In the genomic region with DNA sequence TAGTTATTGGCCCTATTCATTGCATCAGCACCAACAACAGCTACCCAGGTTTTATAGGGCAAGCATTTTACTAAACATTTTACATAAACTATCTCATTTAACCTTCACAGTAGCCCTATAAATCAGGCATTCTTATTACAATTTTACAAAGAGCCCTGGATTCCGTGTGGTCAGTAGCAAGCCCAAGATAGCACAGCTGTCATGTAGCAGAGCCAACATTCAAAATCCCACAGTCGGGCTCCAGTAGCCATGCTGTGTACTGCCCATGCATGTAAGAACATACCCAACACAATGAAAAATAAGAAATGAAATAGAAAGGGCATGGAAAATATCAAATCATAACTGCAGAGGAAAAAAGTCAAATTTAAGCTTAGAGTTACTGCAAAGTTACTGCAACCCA, we compare ENCODE assay signal across 1 cellular context.
TF ChIP-seq lines count a peak whose summit lies in the region.

No MANE protein-coding gene starts in this region.

TF ChIP-seq in HCT116, 20 proteins besides CTCF, POLR2A, EP300 and RAD21 (continued from another document):
- TF ChIP-seq, protein P1, sequence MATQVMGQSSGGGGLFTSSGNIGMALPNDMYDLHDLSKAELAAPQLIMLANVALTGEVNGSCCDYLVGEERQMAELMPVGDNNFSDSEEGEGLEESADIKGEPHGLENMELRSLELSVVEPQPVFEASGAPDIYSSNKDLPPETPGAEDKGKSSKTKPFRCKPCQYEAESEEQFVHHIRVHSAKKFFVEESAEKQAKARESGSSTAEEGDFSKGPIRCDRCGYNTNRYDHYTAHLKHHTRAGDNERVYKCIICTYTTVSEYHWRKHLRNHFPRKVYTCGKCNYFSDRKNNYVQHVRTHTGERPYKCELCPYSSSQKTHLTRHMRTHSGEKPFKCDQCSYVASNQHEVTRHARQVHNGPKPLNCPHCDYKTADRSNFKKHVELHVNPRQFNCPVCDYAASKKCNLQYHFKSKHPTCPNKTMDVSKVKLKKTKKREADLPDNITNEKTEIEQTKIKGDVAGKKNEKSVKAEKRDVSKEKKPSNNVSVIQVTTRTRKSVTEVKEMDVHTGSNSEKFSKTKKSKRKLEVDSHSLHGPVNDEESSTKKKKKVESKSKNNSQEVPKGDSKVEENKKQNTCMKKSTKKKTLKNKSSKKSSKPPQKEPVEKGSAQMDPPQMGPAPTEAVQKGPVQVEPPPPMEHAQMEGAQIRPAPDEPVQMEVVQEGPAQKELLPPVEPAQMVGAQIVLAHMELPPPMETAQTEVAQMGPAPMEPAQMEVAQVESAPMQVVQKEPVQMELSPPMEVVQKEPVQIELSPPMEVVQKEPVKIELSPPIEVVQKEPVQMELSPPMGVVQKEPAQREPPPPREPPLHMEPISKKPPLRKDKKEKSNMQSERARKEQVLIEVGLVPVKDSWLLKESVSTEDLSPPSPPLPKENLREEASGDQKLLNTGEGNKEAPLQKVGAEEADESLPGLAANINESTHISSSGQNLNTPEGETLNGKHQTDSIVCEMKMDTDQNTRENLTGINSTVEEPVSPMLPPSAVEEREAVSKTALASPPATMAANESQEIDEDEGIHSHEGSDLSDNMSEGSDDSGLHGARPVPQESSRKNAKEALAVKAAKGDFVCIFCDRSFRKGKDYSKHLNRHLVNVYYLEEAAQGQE (IDR thresholded peaks at IDR 0.05; ENCODE audit: low read depth) = no peak
- no peak for TF ChIP-seq CEBPB (IDR thresholded peaks at IDR 0.05; ENCODE audit: low read depth)
- no peak for TF ChIP-seq FOSL1 (IDR thresholded peaks at IDR 0.05; ENCODE audit: low read depth)
- TF ChIP-seq SRF (IDR thresholded peaks at IDR 0.05; ENCODE audit: low read depth) = no peak
- no peak for TF ChIP-seq TCF7L2 (IDR thresholded peaks at IDR 0.05; ENCODE audit: borderline replicate concordance, extremely low read depth, insufficient read depth, insufficient read length)
